In the genomic region with DNA sequence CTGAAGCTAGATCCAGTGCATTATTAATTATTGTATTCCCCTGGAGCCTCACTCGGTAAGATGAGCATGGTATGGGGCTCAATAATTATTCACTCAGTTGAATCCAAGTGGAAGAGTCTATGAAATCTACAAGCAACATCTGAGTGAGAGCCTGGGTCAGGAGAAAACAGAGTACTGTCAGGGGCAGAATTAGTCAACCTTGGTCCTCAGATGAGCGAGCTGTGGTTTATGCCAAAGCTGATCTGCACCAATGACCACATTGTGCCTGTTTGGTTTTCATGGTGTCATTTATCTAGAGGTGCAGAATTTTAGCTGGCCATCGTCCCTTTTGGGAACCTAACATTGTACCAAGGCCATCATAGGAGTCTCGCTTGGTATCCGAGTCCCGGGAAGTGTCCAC, we compare ENCODE assay signal across 10 cellular contexts.
DNase-seq lines count a peak whose midpoint lies in the region; ATAC-seq, FAIRE-seq and TF ChIP-seq lines count a peak whose summit lies in the region.
"Had no signal": no experiment of that assay in that cellular context is flagged by ENCODE, and none has a peak within 500 bp of the region (broad histone marks: within the 10 kb centered on the region; RNA-seq: fewer than 3 reads in every experiment).

No MANE protein-coding gene starts in this region.

- no peak for TF ChIP-seq EP300 in H1 (IDR thresholded peaks at IDR 0.05; ENCODE audit: borderline replicate concordance in 1 of 2, low read depth in 2 of 2, low read length in 2 of 2)

- no peak overlapping the region for H2AK5ac ChIP-seq in H1 (ENCODE audit: low read depth, low read length)

- CTCF ChIA-PET in H1 (lab: Charles Lee; ENCODE audit: partially characterized antibody), result interaction anchor here (0.9 to 4.6 kb wide), 10 partner anchors 8 to 232 kb away, joined by 3 to 13 read pairs (median 4); no protein-coding TSS in a partner anchor
- CTCF ChIA-PET in T-cell (lab: Charles Lee), result no interaction called here

- H3K36me3 Mint-ChIP-seq in activated naive CD8-positive, alpha-beta T cell treated with anti-CD3 and anti-CD28 coated beads, Interleukin-2, amount 50 U/mL, for 24 hours (ENCODE audit: low read depth), result no peaks in the 10 kb centered on the region
- H3K36me3 Mint-ChIP-seq in activated naive CD8-positive, alpha-beta T cell treated with anti-CD3 and anti-CD28 coated beads for 36 hours, result no peaks in the 10 kb centered on the region
- H3K36me3 Mint-ChIP-seq in T-cell, result no peaks in the 10 kb centered on the region

- no peak overlapping the region for H3K14ac ChIP-seq in H1 (ENCODE audit: insufficient read length)

- H3K9me3 ChIP-seq in H1 (ENCODE audit: insufficient read depth in 2 of 2, low read depth in 1 of 2, low read length in 1 of 2), result no peaks in the 10 kb centered on the region
- H3K9me3 ChIP-seq in stomach smooth muscle (ENCODE audit: control insufficient read depth in 2 of 2, low read length in 2 of 2), result no peaks in the 10 kb centered on the region

- H3K9ac ChIP-seq in H1 (replicated peaks in 1 of 4; ENCODE audit: extremely low read depth in 1 of 4, low read depth in 3 of 4, low read length in 3 of 4), result no peak overlapping the region
- H3K9ac ChIP-seq in stomach smooth muscle (ENCODE audit: low read length in 2 of 2), result no peak overlapping the region

- POLR2A ChIA-PET in H1 (lab: Charles Lee; ENCODE audit: partially characterized antibody), result interaction anchor here (0.8 kb wide), 1 partner anchor 119 kb away, joined by 5 read pairs; no protein-coding TSS in a partner anchor
- POLR2A ChIA-PET in T-cell (lab: Charles Lee), result no interaction called here

- no peak overlapping the region for H3K4me3 Mint-ChIP-seq in activated naive CD8-positive, alpha-beta T cell treated with anti-CD3 and anti-CD28 coated beads, Interleukin-2, amount 50 U/mL, for 24 hours
- H3K4me3 Mint-ChIP-seq in activated naive CD8-positive, alpha-beta T cell treated with anti-CD3 and anti-CD28 coated beads for 36 hours, result no peak overlapping the region
- no peak overlapping the region for H3K4me3 Mint-ChIP-seq in T-cell

- no peak overlapping the region for H3K27ac ChIP-seq in H1 (ENCODE audit: low read depth, low read length)
- peak overlapping the region; percentile 31 for H3K27ac ChIP-seq in stomach smooth muscle (ENCODE audit: low read length)

- H3K79me1 ChIP-seq in H1 (ENCODE audit: low read depth, low read length), result no peaks in the 10 kb centered on the region

- H3K36me3 ChIP-seq in H1 (ENCODE audit: control insufficient read depth in 2 of 4, insufficient read depth in 4 of 4, low read length in 3 of 4), result no peaks in the 10 kb centered on the region
- H3K36me3 ChIP-seq in stomach smooth muscle (ENCODE audit: control insufficient read depth in 2 of 2, insufficient read depth in 2 of 2, low read length in 2 of 2), result no peaks in the 10 kb centered on the region

- H3K23me2 ChIP-seq in H1 (ENCODE audit: low read depth, low read length), result no peaks in the 10 kb centered on the region

- no peak overlapping the region for H4K5ac ChIP-seq in H1 (ENCODE audit: insufficient read length, low read depth, low read length)

- H4K20me1 ChIP-seq in H1 (replicated peaks in 1 of 2; ENCODE audit: control insufficient read depth in 1 of 2, insufficient read depth in 2 of 2, low read length in 2 of 2), result no peaks in the 10 kb centered on the region

- H3K4me3 ChIP-seq in H1 (ENCODE audit: extremely low read depth in 1 of 4, insufficient read depth in 2 of 4, low read depth in 3 of 4, low read length in 4 of 4), result no peak overlapping the region
- peak overlapping the region in 1 of 2 donors; percentile 11 for H3K4me3 ChIP-seq in stomach smooth muscle (ENCODE audit: low read length in 2 of 2)

- H3K4me2 ChIP-seq in H1 (ENCODE audit: insufficient read depth in 1 of 2, low read depth in 2 of 2, low read length in 2 of 2), result no peak overlapping the region

- H2BK12ac ChIP-seq in H1 (ENCODE audit: low read depth, low read length), result peak overlapping the region; percentile 2; the same call in 1 of the 2 replicates

- H4K8ac ChIP-seq in H1 (ENCODE audit: extremely low read depth, insufficient read depth, low read length), result no peak overlapping the region

- no peak overlapping the region for H2BK15ac ChIP-seq in H1 (ENCODE audit: low read length)

- H2AFZ ChIP-seq in H1 (ENCODE audit: low read length), result no peak overlapping the region

- H2BK5ac ChIP-seq in H1 (ENCODE audit: low read depth, low read length), result no peak overlapping the region

- no peak overlapping the region for H3K23ac ChIP-seq in H1 (ENCODE audit: insufficient read length)

- peaks cover 2% of the 10 kb centered on the region for H3K27me3 Mint-ChIP-seq in activated naive CD8-positive, alpha-beta T cell treated with anti-CD3 and anti-CD28 coated beads, Interleukin-2, amount 50 U/mL, for 24 hours
- peaks cover 9% of the 10 kb centered on the region for H3K27me3 Mint-ChIP-seq in activated naive CD8-positive, alpha-beta T cell treated with anti-CD3 and anti-CD28 coated beads for 36 hours
- peaks cover 0 to 2% of the 10 kb centered on the region in 2 donors for H3K27me3 Mint-ChIP-seq in T-cell

- H4K91ac ChIP-seq in H1 (replicated peaks; ENCODE audit: insufficient read length, low read length), result no peak overlapping the region

- no peak for TF ChIP-seq RAD21 in H1 (IDR thresholded peaks at IDR 0.05 in 1 of 2, conservative IDR thresholded peaks at IDR 0.05 in 1 of 2; ENCODE audit: low read depth in 2 of 2, low read length in 2 of 2)

- no peak overlapping the region for H3K56ac ChIP-seq in H1 (replicated peaks; ENCODE audit: insufficient read length, low read depth, low read length)

- peaks cover 11% of the 10 kb centered on the region for H3K9me3 Mint-ChIP-seq in activated naive CD8-positive, alpha-beta T cell treated with anti-CD3 and anti-CD28 coated beads, Interleukin-2, amount 50 U/mL, for 24 hours
- peaks cover 6% of the 10 kb centered on the region for H3K9me3 Mint-ChIP-seq in activated naive CD8-positive, alpha-beta T cell treated with anti-CD3 and anti-CD28 coated beads for 36 hours
- H3K9me3 Mint-ChIP-seq in T-cell, result peaks cover 3 to 5% (median 4%) of the 10 kb centered on the region in 3 donors

- H3K18ac ChIP-seq in H1 (ENCODE audit: extremely low read depth, low read length), result no peak overlapping the region

- H3K27me3 ChIP-seq in H1 (replicated peaks in 1 of 4; ENCODE audit: control insufficient read depth in 3 of 4, extremely low read depth in 1 of 4, insufficient read depth in 3 of 4, low read length in 3 of 4) (peaks cover 0 to 2% (median 0%) of the 10 kb centered on the region in 4 experiments; a peak in 1 of 7 replicates), stomach smooth muscle (ENCODE audit: control insufficient read depth in 1 of 2, insufficient read depth in 2 of 2, low read length in 2 of 2) (no peaks in the 10 kb centered on the region)

- 94% methylated on average over 6 of the region's 6 CpGs; no CpG with 5 or more reads in 1 of the 2 experiments for WGBS in H1 (ENCODE audit: extremely low coverage in 1 of 2, insufficient coverage in 1 of 2, insufficient read length in 1 of 2, insufficient replicate concordance in 2 of 2, low coverage in 1 of 2, low lambda C conversion rate in 2 of 2, missing lambda C conversion rate in 1 of 2), 2 experiments

- H2BK20ac ChIP-seq in H1 (ENCODE audit: low read length), result no peak overlapping the region

- peaks cover 4% of the 10 kb centered on the region for H3K4me1 Mint-ChIP-seq in activated naive CD8-positive, alpha-beta T cell treated with anti-CD3 and anti-CD28 coated beads, Interleukin-2, amount 50 U/mL, for 24 hours
- H3K4me1 Mint-ChIP-seq in activated naive CD8-positive, alpha-beta T cell treated with anti-CD3 and anti-CD28 coated beads for 36 hours, result no peaks in the 10 kb centered on the region
- no peaks in the 10 kb centered on the region for H3K4me1 Mint-ChIP-seq in T-cell

- DNase-seq in activated naive CD8-positive, alpha-beta T cell treated with anti-CD3 and anti-CD28 coated beads, Interleukin-2, amount 50 U/mL, for 24 hours, result no peak
- no peak for DNase-seq in activated naive CD8-positive, alpha-beta T cell treated with anti-CD3 and anti-CD28 coated beads for 36 hours
- DNase-seq in H1 (ENCODE audit: low read depth in 1 of 2, low spot score in 2 of 2) (no peak), middle frontal gyrus (ENCODE audit: extremely low spot score, low spot score) (no peak), activated gamma-delta T cell treated with Interleukin-2 at 50 U/mL for 16 hours (no peak), T-cell (no peak)
- DNase-seq: activated T-cell treated with anti-CD3 and anti-CD28 coated beads for 4 hours had no signal

- no peak for FAIRE-seq in H1 (lab: Jason Lieb, UNC)
- FAIRE-seq: GM12892 had no signal

- TF ChIP-seq POLR2A in H1 (IDR thresholded peaks at IDR 0.05; ENCODE audit: control extremely low read depth in 1 of 2, low read depth in 2 of 2, low read length in 2 of 2), result no peak

- no peak overlapping the region for H3K27ac Mint-ChIP-seq in activated naive CD8-positive, alpha-beta T cell treated with anti-CD3 and anti-CD28 coated beads, Interleukin-2, amount 50 U/mL, for 24 hours
- H3K27ac Mint-ChIP-seq in activated naive CD8-positive, alpha-beta T cell treated with anti-CD3 and anti-CD28 coated beads for 36 hours, result no peak overlapping the region
- no peak overlapping the region for H3K27ac Mint-ChIP-seq in T-cell

- H3K79me2 ChIP-seq in H1 (ENCODE audit: control insufficient read depth in 1 of 2, insufficient read depth in 2 of 2, low read length in 2 of 2), result no peaks in the 10 kb centered on the region

- peak; percentile 65 for ATAC-seq in activated naive CD8-positive, alpha-beta T cell treated with anti-CD3 and anti-CD28 coated beads, Interleukin-2, amount 50 U/mL, for 24 hours
- peak; percentile 70 for ATAC-seq in HG03103 (IDR thresholded peaks at IDR 0.05; ENCODE audit: low read depth, unreplicated experiment)
- ATAC-seq in T-cell (replicated peaks in 1 of 4), result no peak

- H3K4me1 ChIP-seq in H1 (replicated peaks in 1 of 4; ENCODE audit: control insufficient read depth in 3 of 4, insufficient read depth in 4 of 4, low read length in 3 of 4) (peaks cover 7 to 17% (median 13%) of the 10 kb centered on the region in 4 experiments), stomach smooth muscle (ENCODE audit: control insufficient read depth, insufficient read depth, low read length) (peaks cover 15% of the 10 kb centered on the region)

- no peak for TF ChIP-seq CTCF in H1 (IDR thresholded peaks at IDR 0.05; ENCODE audit: control extremely low read depth in 1 of 3, insufficient read depth in 1 of 3, low read depth in 1 of 3, low read length in 3 of 3)

- no peak overlapping the region for H2BK120ac ChIP-seq in H1 (replicated peaks; ENCODE audit: low read depth, low read length)

- H3K4ac ChIP-seq in H1 (replicated peaks; ENCODE audit: insufficient read length, low read depth, low read length), result no peak overlapping the region

TF ChIP-seq in H1, 55 proteins besides CTCF, POLR2A, EP300 and RAD21 (continues in another document):
- no peak for TF ChIP-seq RBBP5 (IDR thresholded peaks at IDR 0.05; ENCODE audit: borderline replicate concordance, low read depth, low read length)
- TF ChIP-seq GTF2F1 (IDR thresholded peaks at IDR 0.05; ENCODE audit: borderline replicate concordance, low read depth, low read length), result no peak
- TF ChIP-seq EGR1 (IDR thresholded peaks at IDR 0.05; ENCODE audit: borderline replicate concordance, low read depth, low read length), result no peak
- TF ChIP-seq CTBP2 (IDR thresholded peaks at IDR 0.05; ENCODE audit: borderline replicate concordance, insufficient read depth, insufficient read length, low read length), result no peak
- TF ChIP-seq NANOG (IDR thresholded peaks at IDR 0.05; ENCODE audit: insufficient read depth, low read depth, low read length, poor library complexity, severe bottlenecking), result no peak

Comparison
In these comparisons a context has a peak if more than half of its experiments do, and no peak if none do; other contexts are left out.
1. ATAC-seq: peak in activated naive CD8-positive, alpha-beta T cell treated with anti-CD3 and anti-CD28 coated beads, Interleukin-2, amount 50 U/mL, for 24 hours (single experiment) and HG03103 (single experiment); none in T-cell (0 of 4).